Comparison of ENCODE assay signal across 8 cellular contexts in genomic region chr7:140316165-140316661, GRCh38.
DNase-seq lines count a peak whose midpoint lies in the region; ATAC-seq and TF ChIP-seq lines count a peak whose summit lies in the region.

No MANE protein-coding gene starts in this region.

- no peak overlapping the region for H3K4me2 ChIP-seq in Karpas-422 (ENCODE audit: low read depth, low read length, poor library complexity, severe bottlenecking)

- H3K27ac Mint-ChIP-seq in activated T-cell treated with anti-CD3 and anti-CD28 coated beads, Interleukin-2, amount 50 U/mL, for 24 hours, result peak overlapping the region; percentile 67

- peak; percentile 26 for DNase-seq in activated T-cell treated with anti-CD3 and anti-CD28 coated beads, Interleukin-2, amount 50 U/mL, for 24 hours
- no peak for DNase-seq in activated T-cell treated with anti-CD3 and anti-CD28 coated beads, Interleukin-2, amount 50 U/mL, for 1 hour
- DNase-seq in activated T-cell treated with anti-CD3 and anti-CD28 coated beads, Interleukin-2, amount 50 U/mL, for 48 hours, result peak; percentile 39 to 58
- DNase-seq in Right ventricle myocardium superior, result peak; percentile 65
- DNase-seq in retinal pigment epithelial cell (ENCODE audit: low read depth), result peak; percentile 60
- no peak for DNase-seq in GM20000 (ENCODE audit: low spot score)
- no peak for DNase-seq in NCI-H128 (lab: John Stamatoyannopoulos, UW; ENCODE audit: unreplicated experiment)
- no peak for DNase-seq in Karpas-422

- TF ChIP-seq CTCF in retinal pigment epithelial cell (conservative IDR thresholded peaks at IDR 0.05; ENCODE audit: low read depth, low read length), result no peak
- no peak for TF ChIP-seq CTCF in GM20000 (IDR thresholded peaks at IDR 0.05; ENCODE audit: extremely low read depth, missing control alignments)

- peak; percentile 90 for ATAC-seq in Right ventricle myocardium superior (ENCODE audit: poor library complexity)

- H3K4me3 Mint-ChIP-seq in activated T-cell treated with anti-CD3 and anti-CD28 coated beads, Interleukin-2, amount 50 U/mL, for 24 hours, result no peak overlapping the region

- no peaks in the 10 kb centered on the region for H3K27me3 Mint-ChIP-seq in activated T-cell treated with anti-CD3 and anti-CD28 coated beads, Interleukin-2, amount 50 U/mL, for 24 hours

- H4K20me1 ChIP-seq in Karpas-422 (ENCODE audit: insufficient read depth, low read depth, low read length), result no peaks in the 10 kb centered on the region

- H3K36me3 Mint-ChIP-seq in activated T-cell treated with anti-CD3 and anti-CD28 coated beads, Interleukin-2, amount 50 U/mL, for 24 hours (ENCODE audit: low read depth), result peaks cover 2% of the 10 kb centered on the region

- no peaks in the 10 kb centered on the region for H3K79me2 ChIP-seq in Karpas-422 (ENCODE audit: low read length)

- H3K36me3 ChIP-seq in Karpas-422 (ENCODE audit: insufficient read depth, low read length), result no peaks in the 10 kb centered on the region

- no peak overlapping the region for H3K27ac ChIP-seq in Karpas-422 (ENCODE audit: low read length)

- intact Hi-C loops in Right ventricle myocardium superior (cut with DNase I), result loop anchor here (10.0 kb wide), 1 partner anchor 141 kb away; the partner anchor contains the start of gene KDM7A

- H3K4me1 ChIP-seq in Karpas-422 (ENCODE audit: low read length), result no peaks in the 10 kb centered on the region

- no peaks in the 10 kb centered on the region for H3K9me2 ChIP-seq in Karpas-422 (replicated peaks; ENCODE audit: insufficient read depth, low read length)

- H3K9me3 Mint-ChIP-seq in activated T-cell treated with anti-CD3 and anti-CD28 coated beads, Interleukin-2, amount 50 U/mL, for 24 hours, result peaks cover 11% of the 10 kb centered on the region

- peaks cover 25% of the 10 kb centered on the region for H3K4me1 Mint-ChIP-seq in activated T-cell treated with anti-CD3 and anti-CD28 coated beads, Interleukin-2, amount 50 U/mL, for 24 hours (ENCODE audit: low read depth)

- H3K9ac ChIP-seq in Karpas-422 (ENCODE audit: low read length), result no peak overlapping the region

- no peak overlapping the region for H3K4me3 ChIP-seq in retinal pigment epithelial cell (ENCODE audit: low read length)
- H3K4me3 ChIP-seq in Karpas-422 (ENCODE audit: low read length), result no peak overlapping the region

- no peaks in the 10 kb centered on the region for H3K27me3 ChIP-seq in Karpas-422 (ENCODE audit: low read length)

- peaks cover 6% of the 10 kb centered on the region for H3K9me3 ChIP-seq in Karpas-422 (ENCODE audit: low read length)

- no peak overlapping the region for H2AFZ ChIP-seq in Karpas-422 (ENCODE audit: low read length)

Comparison
In these comparisons a context has a peak if more than half of its experiments do, and no peak if none do; other contexts are left out.
1. DNase-seq: peak in activated T-cell treated with anti-CD3 and anti-CD28 coated beads, Interleukin-2, amount 50 U/mL, for 24 hours (single experiment), activated T-cell treated with anti-CD3 and anti-CD28 coated beads, Interleukin-2, amount 50 U/mL, for 48 hours (2 of 2), Right ventricle myocardium superior (single experiment) and retinal pigment epithelial cell (single experiment); none in activated T-cell treated with anti-CD3 and anti-CD28 coated beads, Interleukin-2, amount 50 U/mL, for 1 hour (single experiment), GM20000 (single experiment), NCI-H128 (single experiment) and Karpas-422 (single experiment).